In genomic region chr9:132042324-132042723, GRCh38 we compare ENCODE assay signal across 9 cellular contexts. TPM values are rescaled to one million over a fixed set of nuclear protein-coding genes. Genes with fewer than 3 reads are reported as not detected.
DNase-seq lines count a peak whose midpoint lies in the region; ATAC-seq, FAIRE-seq and TF ChIP-seq lines count a peak whose summit lies in the region.
"Had no signal": no experiment of that assay in that cellular context is flagged by ENCODE, and none has a peak within 500 bp of the region (broad histone marks: within the 10 kb centered on the region; RNA-seq: fewer than 3 reads in every experiment).

No MANE protein-coding gene starts in this region.

- no peak overlapping the region for H2BK20ac ChIP-seq in H1 (ENCODE audit: low read length)

- H3K9me2 ChIP-seq in GM23248 (ENCODE audit: insufficient read depth) = no peaks in the 10 kb centered on the region

- H3K9ac ChIP-seq in GM23248 = peak overlapping the region; percentile 53; the same call in 1 of the 2 replicates
- H3K9ac ChIP-seq in H1 (replicated peaks in 1 of 4; ENCODE audit: extremely low read depth in 1 of 4, low read depth in 3 of 4, low read length in 3 of 4) = no peak overlapping the region

- H3K4me3 ChIP-seq in GM23248 = peak overlapping the region; percentile 39; the same call in 1 of the 2 replicates
- H3K4me3 ChIP-seq in H1 (ENCODE audit: extremely low read depth in 1 of 4, insufficient read depth in 2 of 4, low read depth in 3 of 4, low read length in 4 of 4) = no peak overlapping the region
- H3K4me3 ChIP-seq in retinal pigment epithelial cell (ENCODE audit: low read length) = no peak overlapping the region

- peaks cover 3% of the 10 kb centered on the region; the same call in 1 of the 2 replicates for H3K79me1 ChIP-seq in H1 (ENCODE audit: low read depth, low read length)

- H3K27ac Mint-ChIP-seq in activated T-helper 17 cell treated with anti-CD3 and anti-CD28 coated beads, Interleukin-2, amount 50 U/mL, for 72 hours = no peak overlapping the region

- TF ChIP-seq POLR2A in H1 (IDR thresholded peaks at IDR 0.05; ENCODE audit: control extremely low read depth in 1 of 2, low read depth in 2 of 2, low read length in 2 of 2) = no peak

- H4K5ac ChIP-seq in H1 (ENCODE audit: insufficient read length, low read depth, low read length) = no peak overlapping the region

- CTCF ChIA-PET in H1 (lab: Charles Lee; ENCODE audit: partially characterized antibody) = no interaction called here

- no peak overlapping the region for H3K4ac ChIP-seq in H1 (replicated peaks; ENCODE audit: insufficient read length, low read depth, low read length)

- H3K4me1 ChIP-seq in GM23248 (ENCODE audit: insufficient read depth) (peaks cover 33% of the 10 kb centered on the region), H1 (replicated peaks in 1 of 4; ENCODE audit: control insufficient read depth in 3 of 4, insufficient read depth in 4 of 4, low read length in 3 of 4) (peaks cover 0 to 4% (median 0%) of the 10 kb centered on the region in 4 experiments; a peak in 2 of 7 replicates)

- TF ChIP-seq EP300 in H1 (IDR thresholded peaks at IDR 0.05; ENCODE audit: borderline replicate concordance in 1 of 2, low read depth in 2 of 2, low read length in 2 of 2) = no peak

- no peaks in the 10 kb centered on the region for H3K9me3 Mint-ChIP-seq in activated T-helper 17 cell treated with anti-CD3 and anti-CD28 coated beads, Interleukin-2, amount 50 U/mL, for 72 hours

- no peak overlapping the region for H4K91ac ChIP-seq in H1 (replicated peaks; ENCODE audit: insufficient read length, low read length)

- H3K4me2 ChIP-seq in GM23248 (ENCODE audit: unreplicated experiment) (peak overlapping the region; percentile 64), H1 (ENCODE audit: insufficient read depth in 1 of 2, low read depth in 2 of 2, low read length in 2 of 2) (no peak overlapping the region)

- H2BK120ac ChIP-seq in H1 (replicated peaks; ENCODE audit: low read depth, low read length) = no peak overlapping the region

- H3K18ac ChIP-seq in H1 (ENCODE audit: extremely low read depth, low read length) = no peak overlapping the region

- TF ChIP-seq CTCF in H1 (IDR thresholded peaks at IDR 0.05; ENCODE audit: control extremely low read depth in 1 of 3, insufficient read depth in 1 of 3, low read depth in 1 of 3, low read length in 3 of 3) = no peak
- TF ChIP-seq CTCF in retinal pigment epithelial cell (conservative IDR thresholded peaks at IDR 0.05; ENCODE audit: low read depth, low read length) = no peak

- in situ Hi-C loops in GM23248 (cut with MboI) = no loop called here

- FAIRE-seq in RCC 7860 (lab: Jason Lieb, UNC) = peak; percentile 97
- no peak for FAIRE-seq in H1 (lab: Jason Lieb, UNC)

- H4K20me1 ChIP-seq in GM23248 (ENCODE audit: insufficient read depth) (no peaks in the 10 kb centered on the region), H1 (replicated peaks in 1 of 2; ENCODE audit: control insufficient read depth in 1 of 2, insufficient read depth in 2 of 2, low read length in 2 of 2) (peaks cover 5 to 13% of the 10 kb centered on the region in 2 experiments)

- no peaks in the 10 kb centered on the region for H3K36me3 Mint-ChIP-seq in activated T-helper 17 cell treated with anti-CD3 and anti-CD28 coated beads, Interleukin-2, amount 50 U/mL, for 72 hours (ENCODE audit: low read depth)

- WGBS in GM23248 (ENCODE audit: low coverage in 1 of 2, low lambda C conversion rate in 2 of 2, missing lambda C conversion rate in 2 of 2), 2 experiments = 25 to 26% methylated on average over 4 of the region's 4 CpGs
- 85% methylated on average over 4 of the region's 4 CpGs; no CpG with 5 or more reads in 1 of the 2 experiments for WGBS in H1 (ENCODE audit: extremely low coverage in 1 of 2, insufficient coverage in 1 of 2, insufficient read length in 1 of 2, insufficient replicate concordance in 2 of 2, low coverage in 1 of 2, low lambda C conversion rate in 2 of 2, missing lambda C conversion rate in 1 of 2), 2 experiments

- H4K8ac ChIP-seq in H1 (ENCODE audit: extremely low read depth, insufficient read depth, low read length) = no peak overlapping the region

- H2BK15ac ChIP-seq in H1 (ENCODE audit: low read length) = no peak overlapping the region

- peaks cover 13% of the 10 kb centered on the region for H3F3A ChIP-seq in GM23248 (ENCODE audit: insufficient read depth)

- no peak overlapping the region for H2AK5ac ChIP-seq in H1 (ENCODE audit: low read depth, low read length)

- ATAC-seq in activated T-helper 17 cell treated with anti-CD3 and anti-CD28 coated beads, Interleukin-2, amount 50 U/mL, for 72 hours (replicated peaks) = no peak

- POLR2A ChIA-PET in H1 (lab: Charles Lee; ENCODE audit: partially characterized antibody) = interaction anchor here (1.6 kb wide), 1 partner anchor 40 kb away, joined by 4 read pairs; no protein-coding TSS in a partner anchor

- no peaks in the 10 kb centered on the region for H3K27me3 Mint-ChIP-seq in activated T-helper 17 cell treated with anti-CD3 and anti-CD28 coated beads, Interleukin-2, amount 50 U/mL, for 72 hours

- H3K23me2 ChIP-seq in H1 (ENCODE audit: low read depth, low read length) = no peaks in the 10 kb centered on the region

- H3K4me1 Mint-ChIP-seq in activated T-helper 17 cell treated with anti-CD3 and anti-CD28 coated beads, Interleukin-2, amount 50 U/mL, for 72 hours = peaks cover 9% of the 10 kb centered on the region

- H3K27me3 ChIP-seq in GM23248 (replicated peaks; ENCODE audit: insufficient read depth) (no peaks in the 10 kb centered on the region), H1 (replicated peaks in 1 of 4; ENCODE audit: control insufficient read depth in 3 of 4, extremely low read depth in 1 of 4, insufficient read depth in 3 of 4, low read length in 3 of 4) (no peaks in the 10 kb centered on the region)
- H3K27me3 ChIP-seq: neutrophil had no signal

- H2BK5ac ChIP-seq in H1 (ENCODE audit: low read depth, low read length) = no peak overlapping the region

- H2AFZ ChIP-seq in GM23248 = no peak overlapping the region
- no peak overlapping the region for H2AFZ ChIP-seq in H1 (ENCODE audit: low read length)

- H3K79me2 ChIP-seq in GM23248 (ENCODE audit: insufficient read depth) (peaks cover 82% of the 10 kb centered on the region), H1 (ENCODE audit: control insufficient read depth in 1 of 2, insufficient read depth in 2 of 2, low read length in 2 of 2) (peaks cover 0 to 16% of the 10 kb centered on the region in 2 experiments; a peak in 1 of 4 replicates)

- no peak overlapping the region for H3K4me3 Mint-ChIP-seq in activated T-helper 17 cell treated with anti-CD3 and anti-CD28 coated beads, Interleukin-2, amount 50 U/mL, for 72 hours

- DNase-seq in GM23248 (peak; percentile 96), RCC 7860 (ENCODE audit: low spot score) (peak; percentile 97), H1 (ENCODE audit: low read depth in 1 of 2, low spot score in 2 of 2) (no peak), retinal pigment epithelial cell (ENCODE audit: low read depth) (peak; percentile 55), NOMO-1 treated with dmso at 0.1 percent for 144 hours (lab: John Stamatoyannopoulos, UW; ENCODE audit: unreplicated experiment) (no peak), NCI-H146 (lab: John Stamatoyannopoulos, UW) (no peak), NCI-H510A treated with DMSO at 0.1 percent for 48 hours (lab: John Stamatoyannopoulos, UW) (no peak)

- H3K27ac ChIP-seq in GM23248 (peak overlapping the region; percentile 75), H1 (ENCODE audit: low read depth, low read length) (no peak overlapping the region)
- H3K27ac ChIP-seq: neutrophil had no signal

- H3K56ac ChIP-seq in H1 (replicated peaks; ENCODE audit: insufficient read length, low read depth, low read length) = no peak overlapping the region

- no peak overlapping the region for H3K23ac ChIP-seq in H1 (ENCODE audit: insufficient read length)

- no peak overlapping the region for H3K14ac ChIP-seq in H1 (ENCODE audit: insufficient read length)

- H3K9me3 ChIP-seq in GM23248 (ENCODE audit: low read depth) (no peaks in the 10 kb centered on the region), H1 (ENCODE audit: insufficient read depth in 2 of 2, low read depth in 1 of 2, low read length in 1 of 2) (no peaks in the 10 kb centered on the region)
- H3K9me3 ChIP-seq: neutrophil had no signal

- H2BK12ac ChIP-seq in H1 (ENCODE audit: low read depth, low read length) = no peak overlapping the region

- H3K36me3 ChIP-seq in GM23248 (ENCODE audit: low read depth) (no peaks in the 10 kb centered on the region), H1 (ENCODE audit: control insufficient read depth in 2 of 4, insufficient read depth in 4 of 4, low read length in 3 of 4) (no peaks in the 10 kb centered on the region)

- TF ChIP-seq RAD21 in H1 (IDR thresholded peaks at IDR 0.05 in 1 of 2, conservative IDR thresholded peaks at IDR 0.05 in 1 of 2; ENCODE audit: low read depth in 2 of 2, low read length in 2 of 2) = no peak

TF ChIP-seq in H1, 55 proteins besides CTCF, POLR2A, EP300 and RAD21:
- TF ChIP-seq ATF2 (IDR thresholded peaks at IDR 0.05; ENCODE audit: low read length) (no peak), BACH1 (IDR thresholded peaks at IDR 0.05; ENCODE audit: low read length) (0 out of 2 replicates have a peak, but pooled peaks have one; percentile 20), CHD1 (IDR thresholded peaks at IDR 0.05; ENCODE audit: low read depth, low read length) (no peak)

RNA-seq across cellular contexts. Expression of gene MED27, which starts 37.3 kb away (rescaled TPM):
- 21.4 and 35.4 TPM in 2 replicates for total RNA-seq in GM23248 (2014; rRNA removed; shearing (Covaris generic))
- polyA plus RNA-seq in GM23248 (2016; fragmentation: Nextera tagmentation; extraction: Ambion mirVana) = 41.1 and 44.1 TPM in 2 replicates
- total RNA-seq in H1 (2021; fragmentation: NEBNext Ultra II Directional; extraction: Animal tissue kit (Norgen Biotek cat#: 25700)) = 29.9 and 32.7 TPM in 2 replicates
- 47.7 and 56.5 TPM in 2 replicates for polyA plus RNA-seq in H1 (2011; rRNA removed)
- 44.4 TPM for polyA plus RNA-seq in H1 (2011; cell fraction: cytosol; rRNA removed)
- polyA plus RNA-seq in H1 (2011; cell fraction: nucleus; rRNA removed) = 32.8 TPM
- 33.4 to 41.5 TPM (median 38.8 TPM) in 4 replicates for polyA plus RNA-seq in H1 (2012, experiment 1 of 2)
- 42.6 TPM for polyA plus RNA-seq in H1 (2012, experiment 2 of 2)
- polyA plus RNA-seq in H1 (2013, experiment 1 of 2) = 28.8 TPM
- 28.3 TPM for polyA plus RNA-seq in H1 (2013, experiment 2 of 2)
- polyA minus RNA-seq in H1 (2011; rRNA and poly(A)+ RNA removed) = 46.9 and 54.7 TPM in 2 replicates
- polyA minus RNA-seq in H1 (2011; cell fraction: cytosol; rRNA and poly(A)+ RNA removed) = 21.1 TPM
- polyA minus RNA-seq in H1 (2011; cell fraction: nucleus; rRNA and poly(A)+ RNA removed) = 24.3 TPM
- 10 to 100 TPM; 19.2 to 34.6 TPM for total RNA-seq in activated T-helper 17 cell treated with anti-CD3 and anti-CD28 coated beads, Interleukin-2, amount 50 U/mL, for 72 hours

Comparison
In these comparisons a context has a peak if more than half of its experiments do, and no peak if none do; other contexts are left out.
1. DNase-seq: peak in GM23248 (single experiment), RCC 7860 (single experiment) and retinal pigment epithelial cell (single experiment); none in H1 (0 of 2), NOMO-1 treated with dmso at 0.1 percent for 144 hours (single experiment), NCI-H146 (single experiment) and NCI-H510A treated with DMSO at 0.1 percent for 48 hours (single experiment).